ENCODE assay signal across 2 cellular contexts in the genomic region with DNA sequence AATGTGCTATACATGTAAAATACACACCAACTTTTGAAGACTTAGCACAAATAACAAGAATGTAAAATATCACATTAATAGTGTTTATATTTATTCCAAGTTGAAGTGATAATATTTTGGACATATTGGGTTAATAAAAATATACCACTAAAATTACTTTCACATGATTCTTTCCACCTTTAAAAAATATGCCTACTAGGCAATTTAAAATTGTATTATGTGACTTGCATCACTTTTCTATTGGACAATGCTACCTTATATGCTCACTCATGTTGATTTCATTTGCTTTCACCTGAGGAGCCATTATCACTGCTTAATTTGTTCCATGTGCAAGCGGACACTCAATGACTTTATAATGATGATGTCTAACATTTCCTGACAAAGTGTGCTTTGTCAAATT.
TF ChIP-seq lines count a peak whose summit lies in the region.

No MANE protein-coding gene starts in this region.

TF ChIP-seq in HepG2, 621 proteins besides CTCF, POLR2A, EP300 and RAD21:
- peak; percentile 56 to 73; a peak in 3 of 4 replicates for TF ChIP-seq MAFK (conservative IDR thresholded peaks at IDR 0.05 in 1 of 2, IDR thresholded peaks at IDR 0.05 in 1 of 2; ENCODE audit: low read length in 2 of 2)
- no peak for TF ChIP-seq KLF9 (CRISPR knock-in tag; IDR thresholded peaks at IDR 0.05; ENCODE audit: low read depth)
- TF ChIP-seq ZNF543 (CRISPR knock-in tag; IDR thresholded peaks at IDR 0.05): no peak
- peak; percentile 37; the same call in 1 of the 2 replicates for TF ChIP-seq MAFF (IDR thresholded peaks at IDR 0.05; ENCODE audit: low read depth, low read length)

TF ChIP-seq in IMR-90, 13 proteins besides CTCF, POLR2A, EP300 and RAD21:
- TF ChIP-seq MAFK (IDR thresholded peaks at IDR 0.05; ENCODE audit: low read depth, low read length) (peak; percentile 63), RCOR1 (IDR thresholded peaks at IDR 0.05; ENCODE audit: insufficient replicate concordance, low read length) (no peak)
